ENCODE assay signal across 10 cellular contexts in the genomic region with DNA sequence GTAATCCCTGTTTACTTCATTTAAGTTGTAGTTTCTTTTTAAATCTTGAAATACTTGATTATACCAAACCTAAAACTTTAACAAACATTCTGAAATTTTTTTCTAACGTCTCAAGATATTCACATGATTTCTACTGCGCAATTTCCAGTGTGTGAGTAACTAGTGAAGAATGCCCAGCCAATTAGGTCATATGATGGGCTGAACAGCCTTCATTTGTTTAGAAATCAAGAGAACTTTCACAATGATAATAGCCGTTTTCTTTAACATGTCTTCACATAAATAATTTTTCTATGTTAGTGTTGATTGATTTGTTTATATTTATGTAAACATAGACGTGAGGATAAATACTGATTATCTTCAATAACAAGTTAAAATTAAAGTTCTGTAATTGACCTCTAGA. TPM values are rescaled to one million over a fixed set of nuclear protein-coding genes. Genes with fewer than 3 reads are reported as not detected.
DNase-seq lines count a peak whose midpoint lies in the region; ATAC-seq and TF ChIP-seq lines count a peak whose summit lies in the region.
"Had no signal": no experiment of that assay in that cellular context is flagged by ENCODE, and none has a peak within 500 bp of the region (broad histone marks: within the 10 kb centered on the region; RNA-seq: fewer than 3 reads in every experiment).

No MANE protein-coding gene starts in this region.

- intact Hi-C loops in A673 (cut with micrococcal nuclease; ENCODE audit: unreplicated experiment): no loop called here
- intact Hi-C loops in PC-3 (cut with micrococcal nuclease): no loop called here
- intact Hi-C loops in posterior vena cava (cut with DNase I): no loop called here
- intact Hi-C loops in mucosa of descending colon (cut with DNase I, micrococcal nuclease): no loop called here

- no peak for TF ChIP-seq CTCF in A673 (conservative IDR thresholded peaks at IDR 0.05; ENCODE audit: low read depth, low read length)
- no peak for TF ChIP-seq CTCF in PC-3 (conservative IDR thresholded peaks at IDR 0.05; ENCODE audit: low read depth, low read length)
- no peak for TF ChIP-seq CTCF in epithelial cell of proximal tubule (conservative IDR thresholded peaks at IDR 0.05; ENCODE audit: low read depth, low read length)
- TF ChIP-seq CTCF in BE2C (IDR thresholded peaks at IDR 0.05; ENCODE audit: low read depth, low read length): no peak
- TF ChIP-seq CTCF in mucosa of descending colon (IDR thresholded peaks at IDR 0.05): no peak

- peak; percentile 57 for ATAC-seq in PC-3
- no peak for ATAC-seq in mucosa of descending colon
- ATAC-seq: activated CD4-positive, alpha-beta T cell treated with anti-CD3 and anti-CD28 coated beads for 36 hours had no signal

- H3K27ac ChIP-seq in A673 (ENCODE audit: low read depth, low read length, poor library complexity, severe bottlenecking) (no peak overlapping the region), PC-3 (ENCODE audit: low read length) (peak overlapping the region; percentile 29)

- H3K27me3 ChIP-seq in A673 (replicated peaks; ENCODE audit: insufficient read depth, low read depth, low read length, poor library complexity) (no peaks in the 10 kb centered on the region), PC-3 (ENCODE audit: low read length) (no peaks in the 10 kb centered on the region), BE2C (no peaks in the 10 kb centered on the region)

- peak overlapping the region; percentile 20; the same call in 1 of the 2 replicates for H3K9ac ChIP-seq in PC-3 (ENCODE audit: low read length)

- H2AFZ ChIP-seq in PC-3 (ENCODE audit: low read length): no peak overlapping the region

- no peaks in the 10 kb centered on the region for H4K20me1 ChIP-seq in PC-3 (ENCODE audit: low read length)

- DNase-seq in A673 (ENCODE audit: low spot score) (peak; percentile 57), PC-3 (peak; percentile 53), epithelial cell of proximal tubule (ENCODE audit: low read depth) (peak; percentile 86), myocyte (ENCODE audit: low read depth) (peak; percentile 83), posterior vena cava (ENCODE audit: low spot score) (no peak), ureter (ENCODE audit: low spot score) (no peak), BE2C (no peak), mucosa of descending colon (no peak)
- DNase-seq: activated CD4-positive, alpha-beta T cell treated with anti-CD3 and anti-CD28 coated beads for 36 hours; AML-193 had no signal

- H3K4me2 ChIP-seq in PC-3 (ENCODE audit: low read length): peak overlapping the region; percentile 56

- no peaks in the 10 kb centered on the region for H3K9me2 ChIP-seq in PC-3 (replicated peaks; ENCODE audit: low read length)

- peaks cover 55% of the 10 kb centered on the region for H3K79me2 ChIP-seq in PC-3 (ENCODE audit: low read length)

- H3K4me1 ChIP-seq in A673 (ENCODE audit: insufficient read depth, low read length, poor library complexity, severe bottlenecking) (peaks cover 23% of the 10 kb centered on the region), PC-3 (ENCODE audit: insufficient read depth, low read length) (peaks cover 11% of the 10 kb centered on the region; the same call in 1 of the 2 replicates), BE2C (no peaks in the 10 kb centered on the region), mucosa of descending colon (ENCODE audit: low read depth) (no peaks in the 10 kb centered on the region)

- POLR2A ChIA-PET in A673 (lab: Charles Lee; ENCODE audit: low non-redundant PET): no interaction called here
- POLR2A ChIA-PET in PC-3 (lab: Charles Lee; ENCODE audit: unreplicated experiment): interaction anchor here (0.7 kb wide), 1 partner anchor 49 kb away, joined by 3 read pairs; the partner anchor contains the start of gene HACD1

- CTCF ChIA-PET in A673 (lab: Charles Lee) (no interaction called here), PC-3 (lab: Charles Lee) (no interaction called here)

- H3K9me3 ChIP-seq in A673 (ENCODE audit: low read depth, low read length, poor library complexity, severe bottlenecking): no peaks in the 10 kb centered on the region
- no peaks in the 10 kb centered on the region for H3K9me3 ChIP-seq in PC-3 (ENCODE audit: low read length)
- no peaks in the 10 kb centered on the region for H3K9me3 ChIP-seq in BE2C
- H3K9me3 ChIP-seq in mucosa of descending colon: no peaks in the 10 kb centered on the region

- BruUV-seq in A673 (replicated peaks; lab: Mats Ljungman, UMichigan): no TSS peak
- no TSS peak for BruUV-seq in PC-3 (replicated peaks; lab: Mats Ljungman, UMichigan)

- H3K4me3 ChIP-seq in A673 (ENCODE audit: low read depth, low read length, poor library complexity, severe bottlenecking): no peak overlapping the region
- peak overlapping the region; percentile 15; the same call in 1 of the 2 replicates for H3K4me3 ChIP-seq in PC-3 (ENCODE audit: low read length)
- H3K4me3 ChIP-seq in epithelial cell of proximal tubule (ENCODE audit: low read depth, low read length): no peak overlapping the region
- H3K4me3 ChIP-seq in BE2C (ENCODE audit: low read depth, low read length): no peak overlapping the region
- H3K4me3 ChIP-seq in mucosa of descending colon: no peak overlapping the region

- H3F3A ChIP-seq in PC-3 (ENCODE audit: low read length, unreplicated experiment): no peaks in the 10 kb centered on the region

- H3K36me3 ChIP-seq in A673 (ENCODE audit: insufficient read depth, low read length, poor library complexity, severe bottlenecking) (no peaks in the 10 kb centered on the region), PC-3 (ENCODE audit: low read depth, low read length) (no peaks in the 10 kb centered on the region), BE2C (peaks cover 6% of the 10 kb centered on the region), mucosa of descending colon (ENCODE audit: low read depth) (no peaks in the 10 kb centered on the region)

RNA-seq across cellular contexts. Expression of gene STAM, which starts 21.8 kb away (rescaled TPM):
- total RNA-seq in A673 (2021): 34.9 and 37.4 TPM in 2 replicates
- total RNA-seq in PC-3 (2014; rRNA removed): 7.8 and 9.5 TPM in 2 replicates
- 21.6 and 22.0 TPM in 2 replicates for total RNA-seq in epithelial cell of proximal tubule
- 75.2 and 77.6 TPM in 2 replicates for total RNA-seq in myocyte
- 32.2 TPM for polyA plus RNA-seq in myocyte (2012)
- 10 to 100 TPM; 18.9 to 21.8 TPM for total RNA-seq in posterior vena cava
- 25.0 TPM for total RNA-seq in ureter
- 26.7 TPM for polyA plus RNA-seq in BE2C (2012; ENCODE audit: insufficient read depth, insufficient read length, low read depth)
- total RNA-seq in mucosa of descending colon: 10 to 100 TPM; 16.4 to 17.8 (median 17.6) TPM

RNA-seq across cellular contexts. Expression of gene HACD1, which starts 48.6 kb away (rescaled TPM):
- total RNA-seq in A673 (2021) (13.6 and 14.1 TPM in 2 replicates), PC-3 (2014; rRNA removed) (14.9 and 15.3 TPM in 2 replicates), epithelial cell of proximal tubule (17.3 and 22.7 TPM in 2 replicates), myocyte (123 and 217 TPM in 2 replicates), posterior vena cava (10 to 100 TPM; 51.3 to 83.0 TPM), ureter (20.7 TPM), mucosa of descending colon (10 to 100 TPM in 1 of 3 donors, 1 to 10 TPM in 2; 2.8 to 33.8 (median 6.3) TPM)
- polyA plus RNA-seq in myocyte (2012): 93.5 TPM
- 10.6 TPM for polyA plus RNA-seq in BE2C (2012; ENCODE audit: insufficient read depth, insufficient read length, low read depth)

Comparison
In these comparisons a context has a peak if more than half of its experiments do, and no peak if none do; other contexts are left out.
1. DNase-seq: peak in A673 (single experiment), PC-3 (single experiment), epithelial cell of proximal tubule (single experiment) and myocyte (single experiment); none in posterior vena cava (single experiment), ureter (single experiment), BE2C (single experiment) and mucosa of descending colon (0 of 3).